In genomic region chr1:42851420-42851819, GRCh38 we compare ENCODE assay signal across 11 cellular contexts. TPM values are rescaled to one million over a fixed set of nuclear protein-coding genes. Genes with fewer than 3 reads are reported as not detected.
A peak's percentile ranks its signal among the peaks of the same experiment; 100 is the strongest.
DNase-seq lines count a peak whose midpoint lies in the region; ATAC-seq and TF ChIP-seq lines count a peak whose summit lies in the region.
"Had no signal": no experiment of that assay in that cellular context is flagged by ENCODE, and none has a peak within 500 bp of the region (broad histone marks: within the 10 kb centered on the region; RNA-seq: fewer than 3 reads in every experiment).

No MANE protein-coding gene starts in this region.

- ATAC-seq in CD8-positive, alpha-beta T cell = no peak

- H3K36me3 ChIP-seq in CD8-positive, alpha-beta T cell (ENCODE audit: insufficient read depth, low read length) = no peaks in the 10 kb centered on the region

- H3K4me1 Mint-ChIP-seq in CD8-positive, alpha-beta T cell (ENCODE audit: low read depth) = peaks cover 31% of the 10 kb centered on the region
- peaks cover 15% of the 10 kb centered on the region for H3K4me1 Mint-ChIP-seq in endothelial cell (ENCODE audit: unreplicated experiment)

- H3K27me3 ChIP-seq in CD8-positive, alpha-beta T cell (ENCODE audit: insufficient read depth, low read length) = no peaks in the 10 kb centered on the region

- no peak for TF ChIP-seq CTCF in CD8-positive, alpha-beta T cell (IDR thresholded peaks at IDR 0.05)
- no peak for TF ChIP-seq CTCF in endothelial cell (IDR thresholded peaks at IDR 0.05; ENCODE audit: unreplicated experiment)

- H3K27ac ChIP-seq in CD8-positive, alpha-beta T cell (ENCODE audit: low read depth, low read length) = no peak overlapping the region

- peak overlapping the region; percentile 12 for H3K27ac Mint-ChIP-seq in CD8-positive, alpha-beta T cell
- no peak overlapping the region for H3K27ac Mint-ChIP-seq in endothelial cell (ENCODE audit: unreplicated experiment)
- H3K27ac Mint-ChIP-seq: HFFc6 had no signal

- DNase-seq in CD8-positive, alpha-beta T cell = no peak
- peak; percentile 34 for DNase-seq in NAMALWA (ENCODE audit: low spot score)
- no peak for DNase-seq in endothelial cell (ENCODE audit: low spot score)
- peak; percentile 59 for DNase-seq in putamen (ENCODE audit: low spot score)
- no peak for DNase-seq in activated T-cell treated with anti-CD3 and anti-CD28 coated beads, Interleukin-2, amount 50 U/mL, for 48 hours
- no peak for DNase-seq in activated CD4-positive, alpha-beta T cell treated with anti-CD3 and anti-CD28 coated beads, Interleukin-2, amount 50 U/mL, for 1 hour
- DNase-seq in SHP77 (lab: John Stamatoyannopoulos, UW) = no peak
- DNase-seq: DMS53, HFFc6 had no signal

- no peaks in the 10 kb centered on the region for H3K9me3 ChIP-seq in CD8-positive, alpha-beta T cell (ENCODE audit: low read length)
- H3K9me3 ChIP-seq: HAP-1 had no signal

- POLR2A ChIA-PET in CD8-positive, alpha-beta T cell (lab: Charles Lee) = interaction anchor here (0.9 kb wide), 1 partner anchor 84 kb away, joined by 3 read pairs; the partner anchor contains the start of genes C1orf50 and P3H1

- CTCF ChIA-PET in CD8-positive, alpha-beta T cell (lab: Charles Lee) = interaction anchor here (2.5 kb wide), 1 partner anchor 62 kb away, joined by 9 read pairs; no protein-coding TSS in a partner anchor

- intact Hi-C loops in CD8-positive, alpha-beta T cell (cut with DNase I, micrococcal nuclease) = no loop called here

- H3K27me3 Mint-ChIP-seq in CD8-positive, alpha-beta T cell (ENCODE audit: low read depth) = no peaks in the 10 kb centered on the region
- H3K27me3 Mint-ChIP-seq in endothelial cell (ENCODE audit: unreplicated experiment) = peaks cover 6% of the 10 kb centered on the region

- H3K4me3 Mint-ChIP-seq in CD8-positive, alpha-beta T cell = no peak overlapping the region
- H3K4me3 Mint-ChIP-seq in endothelial cell (ENCODE audit: unreplicated experiment) = peak overlapping the region; percentile 32
- H3K4me3 Mint-ChIP-seq: CD14-positive monocyte, HFFc6 had no signal

- H3K36me3 Mint-ChIP-seq in CD8-positive, alpha-beta T cell = peaks cover 40% of the 10 kb centered on the region
- H3K36me3 Mint-ChIP-seq in endothelial cell (ENCODE audit: low read depth, unreplicated experiment) = peaks cover 42% of the 10 kb centered on the region

- H3K4me1 ChIP-seq in CD8-positive, alpha-beta T cell (ENCODE audit: insufficient read depth, low read length) = peaks cover 17% of the 10 kb centered on the region

- no peak overlapping the region for H3K4me3 ChIP-seq in CD8-positive, alpha-beta T cell (ENCODE audit: low read depth, low read length)
- H3K4me3 ChIP-seq: HAP-1 had no signal

- H3K9me3 Mint-ChIP-seq in CD8-positive, alpha-beta T cell = no peaks in the 10 kb centered on the region
- H3K9me3 Mint-ChIP-seq in endothelial cell (ENCODE audit: unreplicated experiment) = no peaks in the 10 kb centered on the region

RNA-seq across cellular contexts. Expression of gene ZNF691, which starts 5.0 kb away (rescaled TPM):
- 1 to 10 TPM; 1.1 to 1.3 TPM for total RNA-seq in CD8-positive, alpha-beta T cell
- 12.0 TPM for total RNA-seq in endothelial cell (ENCODE audit: unreplicated experiment)

RNA-seq across cellular contexts. Expression of gene SVBP, which starts 34.2 kb away (rescaled TPM):
- 10 to 100 TPM; 17.6 to 18.3 TPM for total RNA-seq in CD8-positive, alpha-beta T cell
- total RNA-seq in endothelial cell (ENCODE audit: unreplicated experiment) = 55.1 TPM

RNA-seq across cellular contexts. Expression of gene ERMAP, which starts 34.5 kb away (rescaled TPM):
- total RNA-seq in CD8-positive, alpha-beta T cell = 1 to 10 TPM; 3.0 to 3.3 TPM
- total RNA-seq in endothelial cell (ENCODE audit: unreplicated experiment) = 12.4 TPM

Comparison
In these comparisons a context has a peak if more than half of its experiments do, and no peak if none do; other contexts are left out.
1. DNase-seq: peak in NAMALWA (single experiment) and putamen (single experiment); none in CD8-positive, alpha-beta T cell (0 of 7), endothelial cell (single experiment), activated T-cell treated with anti-CD3 and anti-CD28 coated beads, Interleukin-2, amount 50 U/mL, for 48 hours (0 of 2), activated CD4-positive, alpha-beta T cell treated with anti-CD3 and anti-CD28 coated beads, Interleukin-2, amount 50 U/mL, for 1 hour (single experiment) and SHP77 (0 of 2).